1 cellular context compared by ENCODE assay signal in genomic region chr1:26412180-26412840, GRCh38.
TF ChIP-seq lines count a peak whose summit lies in the region.

No MANE protein-coding gene starts in this region.

TF ChIP-seq in K562, 482 proteins besides CTCF, POLR2A, EP300 and RAD21:
- TF ChIP-seq WHSC1 (IDR thresholded peaks at IDR 0.05; ENCODE audit: low read length) (no peak), ERF (CRISPR knock-in tag; IDR thresholded peaks at IDR 0.05) (no peak), ZSCAN29 (IDR thresholded peaks at IDR 0.05) (no peak), ARID3B (CRISPR knock-in tag; IDR thresholded peaks at IDR 0.05; ENCODE audit: borderline replicate concordance) (no peak), GTF3C2 (IDR thresholded peaks at IDR 0.05; ENCODE audit: borderline replicate concordance, extremely low read depth, insufficient read length) (no peak), POLR2H (tag; IDR thresholded peaks at IDR 0.05; ENCODE audit: low read depth) (no peak), MCM2 (IDR thresholded peaks at IDR 0.05; ENCODE audit: low read depth) (no peak), HMG20A (CRISPR knock-in tag; conservative IDR thresholded peaks at IDR 0.05) (no peak), LCOR (CRISPR knock-in tag; IDR thresholded peaks at IDR 0.05) (no peak), ETV5 (CRISPR knock-in tag; IDR thresholded peaks at IDR 0.05; ENCODE audit: low read depth) (no peak), ZNF431 (CRISPR knock-in tag; IDR thresholded peaks at IDR 0.05) (no peak), ZNF518B (CRISPR knock-in tag; IDR thresholded peaks at IDR 0.05) (no peak), FOXJ2 (tag; IDR thresholded peaks at IDR 0.05) (no peak), KLF1 (tag; IDR thresholded peaks at IDR 0.05) (no peak), TRIM25 (IDR thresholded peaks at IDR 0.05; ENCODE audit: borderline replicate concordance) (peak; percentile 41; the same call in 1 of the 2 replicates), RFX5 (IDR thresholded peaks at IDR 0.05; ENCODE audit: low read depth, low read length) (no peak), ZC3H8 (IDR thresholded peaks at IDR 0.05) (no peak), FOS (IDR thresholded peaks at IDR 0.05; ENCODE audit: extremely low read depth, insufficient read length) (no peak), HDAC1 (IDR thresholded peaks at IDR 0.05) (0 out of 4 replicates have a peak, but pooled peaks of 1 of the 2 experiments have one; percentile 25), LEF1 (IDR thresholded peaks at IDR 0.05) (0 out of 2 replicates have a peak, but pooled peaks have one; percentile 37), MBD1 (CRISPR knock-in tag; IDR thresholded peaks at IDR 0.05) (no peak), BRF1 (IDR thresholded peaks at IDR 0.05; ENCODE audit: borderline replicate concordance, extremely low read depth, insufficient read length) (no peak), TRIM24 (IDR thresholded peaks at IDR 0.05) (peak in 1 of 2 experiments; percentile 30; a peak in 2 of 4 replicates), ZNF232 (CRISPR knock-in tag; IDR thresholded peaks at IDR 0.05) (no peak), EHMT2 (IDR thresholded peaks at IDR 0.05) (peak; percentile 71; the same call in 1 of the 2 replicates), CBX1 (IDR thresholded peaks at IDR 0.05; ENCODE audit: low read depth) (no peak)
